Comparison of ENCODE assay signal across 8 cellular contexts in the genomic region with DNA sequence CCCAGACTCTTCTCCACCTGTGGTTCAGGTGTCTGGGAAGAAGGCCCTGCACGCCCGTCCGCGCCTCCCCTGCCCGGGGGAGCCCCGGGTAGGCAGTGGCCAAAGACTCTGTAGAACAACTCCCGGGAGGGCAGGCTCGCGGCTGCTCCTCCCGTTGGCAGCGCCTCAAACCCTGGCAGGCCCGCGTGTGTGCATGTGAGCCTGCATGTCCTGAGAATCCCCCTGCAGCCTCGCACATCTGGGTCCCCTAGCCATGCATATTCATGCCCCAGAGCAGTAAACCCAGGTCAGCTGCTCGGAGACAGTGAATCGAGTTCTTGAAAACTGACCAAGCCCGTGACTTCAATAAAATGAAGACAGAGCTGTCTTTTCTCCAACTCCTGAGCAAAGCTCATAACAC.
DNase-seq lines count a peak whose midpoint lies in the region; ATAC-seq and TF ChIP-seq lines count a peak whose summit lies in the region.

No MANE protein-coding gene starts in this region.

- peaks cover 0 to 3% (median 0%) of the 10 kb centered on the region in 6 donors for H3K9me3 Mint-ChIP-seq in immature natural killer cell

- H3K4me1 ChIP-seq in spleen: peaks cover 8 to 26% (median 21%) of the 10 kb centered on the region in 6 donors

- TF ChIP-seq POLR2A in NB4 (IDR thresholded peaks at IDR 0.05; ENCODE audit: extremely low read depth, insufficient read length) (no peak), spleen (IDR thresholded peaks at IDR 0.05) (no peak)

- in situ Hi-C loops in brain microvascular endothelial cell (cut with HindIII; ENCODE audit: low pct_ligation_motif_present, low sequenced_read_pairs): no loop called here

- peaks cover 13 to 14% of the 10 kb centered on the region in 2 donors for H3K4me1 Mint-ChIP-seq in immature natural killer cell

- no peaks in the 10 kb centered on the region for H3K9me3 ChIP-seq in spleen

- no peaks in the 10 kb centered on the region for H3K36me3 Mint-ChIP-seq in immature natural killer cell

- H3K27me3 Mint-ChIP-seq in immature natural killer cell (ENCODE audit: low read depth in 3 of 3): peaks cover 9 to 49% (median 21%) of the 10 kb centered on the region in 3 donors

- H3K36me3 ChIP-seq in brain microvascular endothelial cell (replicated peaks): no peaks in the 10 kb centered on the region
- no peaks in the 10 kb centered on the region for H3K36me3 ChIP-seq in spleen

- H3K4me3 ChIP-seq in NB4 (ENCODE audit: low read depth, low read length) (peak overlapping the region; percentile 42), brain microvascular endothelial cell (ENCODE audit: low read depth, low read length) (peak overlapping the region; percentile 63), spleen (peak overlapping the region; percentile 38 to 68 (median 47))

- H3K27me3 ChIP-seq in brain microvascular endothelial cell (replicated peaks): no peaks in the 10 kb centered on the region
- peaks cover 0 to 71% (median 22%) of the 10 kb centered on the region in 7 donors for H3K27me3 ChIP-seq in spleen (replicated peaks in 1 of 7)

- H3K4me3 Mint-ChIP-seq in immature natural killer cell: peak overlapping the region; percentile 81 to 90 (median 85)

- ATAC-seq in GM21576 (IDR thresholded peaks at IDR 0.05; ENCODE audit: unreplicated experiment): peak; percentile 36

- WGBS in spleen, 5 donors: 7 to 11% (median 8%) methylated on average over 11 to 17 of the region's 17 CpGs

- no peak for TF ChIP-seq CTCF in NB4 (IDR thresholded peaks at IDR 0.05; ENCODE audit: low read depth, low read length)
- TF ChIP-seq CTCF in brain microvascular endothelial cell (IDR thresholded peaks at IDR 0.05; ENCODE audit: low read depth, low read length, missing control alignments): no peak
- no peak for TF ChIP-seq CTCF in spleen (IDR thresholded peaks at IDR 0.05 in 8 of 11, conservative IDR thresholded peaks at IDR 0.05 in 3 of 11)

- peak; percentile 86 for DNase-seq in GM03348 (ENCODE audit: low spot score)
- peak; percentile 50 for DNase-seq in NB4 (ENCODE audit: low read depth)
- no peak for DNase-seq in brain microvascular endothelial cell
- DNase-seq in immature natural killer cell: no peak
- peak; percentile 83 for DNase-seq in spleen
- no peak for DNase-seq in OCI-M2 (lab: John Stamatoyannopoulos, UW; ENCODE audit: unreplicated experiment)
- DNase-seq in NCI-H2029 treated with DMSO at 0.1 percent for 48 hours (lab: John Stamatoyannopoulos, UW): no peak

- H3K27ac ChIP-seq in brain microvascular endothelial cell (no peak overlapping the region), spleen (peak overlapping the region in 7 of 8 donors; percentile 26 to 69 (median 63))

- no peak overlapping the region for H3K27ac Mint-ChIP-seq in immature natural killer cell

- intact Hi-C loops in spleen (cut with DNase I; ENCODE audit: low total_unique reads): no loop called here

Comparison
In these comparisons a context has a peak if more than half of its experiments do, and no peak if none do; other contexts are left out.
1. DNase-seq: peak in GM03348 (single experiment), NB4 (single experiment) and spleen (single experiment); none in brain microvascular endothelial cell (single experiment), immature natural killer cell (0 of 3), OCI-M2 (single experiment) and NCI-H2029 treated with DMSO at 0.1 percent for 48 hours (single experiment).
2. Peak in every context shown above with its lines, with median percentiles within 50 percentile points of each other: H3K4me3 ChIP-seq.